ENCODE assay signal across 8 cellular contexts in genomic region chr19:35693835-35694599, GRCh38. TPM values are rescaled to one million over a fixed set of nuclear protein-coding genes. Genes with fewer than 3 reads are reported as not detected.
DNase-seq lines count a peak whose midpoint lies in the region; ATAC-seq lines count a peak whose summit lies in the region.

No MANE protein-coding gene starts in this region.

- no peaks in the 10 kb centered on the region for H3K4me1 ChIP-seq in CD4-positive, CD25-positive, alpha-beta regulatory T cell (ENCODE audit: control insufficient read depth, insufficient read depth, low read length, poor library complexity, severe bottlenecking)
- H3K4me1 ChIP-seq in mesenchymal stem cell (ENCODE audit: control insufficient read depth, insufficient read depth, low read depth, low read length) = no peaks in the 10 kb centered on the region

- no peaks in the 10 kb centered on the region for H3K79me1 ChIP-seq in mesenchymal stem cell (replicated peaks; ENCODE audit: low read length, poor library complexity, severe bottlenecking)

- H2BK5ac ChIP-seq in mesenchymal stem cell (ENCODE audit: low read depth, low read length, poor library complexity, severe bottlenecking) = no peak overlapping the region

- H3K27ac Mint-ChIP-seq in CD4-positive, CD25-positive, alpha-beta regulatory T cell = peak overlapping the region in 2 of 3 donors; percentile 15 to 45

- no peaks in the 10 kb centered on the region for H3K36me3 Mint-ChIP-seq in CD4-positive, CD25-positive, alpha-beta regulatory T cell

- no peaks in the 10 kb centered on the region for H3K4me1 Mint-ChIP-seq in CD4-positive, CD25-positive, alpha-beta regulatory T cell

- no peaks in the 10 kb centered on the region for H3K9me3 ChIP-seq in CD4-positive, CD25-positive, alpha-beta regulatory T cell (ENCODE audit: control insufficient read depth in 2 of 2, low read length in 2 of 2)
- H3K9me3 ChIP-seq in mesenchymal stem cell (ENCODE audit: control insufficient read depth, low read length) = no peaks in the 10 kb centered on the region

- H3K4me3 ChIP-seq in CD4-positive, CD25-positive, alpha-beta regulatory T cell (ENCODE audit: low read depth, low read length) = no peak overlapping the region
- no peak overlapping the region for H3K4me3 ChIP-seq in mesenchymal stem cell (ENCODE audit: insufficient read depth in 1 of 2, low read depth in 1 of 2, low read length in 2 of 2)

- no peak overlapping the region for H2BK12ac ChIP-seq in mesenchymal stem cell (ENCODE audit: low read length in 2 of 2)

- no peaks in the 10 kb centered on the region for H3K9me3 Mint-ChIP-seq in CD4-positive, CD25-positive, alpha-beta regulatory T cell

- no peak overlapping the region for H2BK120ac ChIP-seq in mesenchymal stem cell (ENCODE audit: low read depth, low read length)

- H2AK5ac ChIP-seq in mesenchymal stem cell (ENCODE audit: low read length, severe bottlenecking) = no peak overlapping the region

- H3K4me3 Mint-ChIP-seq in CD4-positive, CD25-positive, alpha-beta regulatory T cell = no peak overlapping the region

- ATAC-seq in CD4-positive, CD25-positive, alpha-beta regulatory T cell (ENCODE audit: low read depth in 2 of 2) = peak; percentile 100
- peak; percentile 86 for ATAC-seq in GM19452 (IDR thresholded peaks at IDR 0.05; ENCODE audit: unreplicated experiment)

- H3K36me3 ChIP-seq in CD4-positive, CD25-positive, alpha-beta regulatory T cell (ENCODE audit: control insufficient read depth, insufficient read depth, low read length) = no peaks in the 10 kb centered on the region
- no peaks in the 10 kb centered on the region for H3K36me3 ChIP-seq in mesenchymal stem cell (ENCODE audit: control insufficient read depth in 1 of 2, insufficient read depth in 2 of 2, low read depth in 1 of 2, low read length in 2 of 2)

- peak; percentile 83 to 92 (median 90) for DNase-seq in CD4-positive, CD25-positive, alpha-beta regulatory T cell
- peak; percentile 90 for DNase-seq in HPDE6-E6E7 (ENCODE audit: extremely low spot score)
- DNase-seq in NCI-H82 (lab: John Stamatoyannopoulos, UW) = peak; percentile 96
- DNase-seq in activated CD4-positive, alpha-beta T cell treated with anti-CD3 and anti-CD28 coated beads, Interleukin-2, amount 50 U/mL, for 4 hours = peak; percentile 89 to 91
- DNase-seq in ecto neural progenitor cell (ENCODE audit: low spot score) = peak; percentile 90
- peak; percentile 86 for DNase-seq in mesenchymal stem cell
- DNase-seq in stimulated activated CD8-positive, alpha-beta memory T cell treated with anti-CD3 and anti-CD28 coated beads, Interleukin-2, amount 100 ng/mL, for 48 hours (ENCODE audit: low read depth in 2 of 2) = peak; percentile 84 to 88

- H3K27me3 Mint-ChIP-seq in CD4-positive, CD25-positive, alpha-beta regulatory T cell = no peaks in the 10 kb centered on the region

- no peak overlapping the region for H3K14ac ChIP-seq in mesenchymal stem cell (ENCODE audit: low read length in 2 of 2)

- no peak overlapping the region for H3K18ac ChIP-seq in mesenchymal stem cell (ENCODE audit: low read depth in 1 of 2, low read length in 2 of 2)

- WGBS in mesenchymal stem cell = 34% methylated on average over 8 of the region's 8 CpGs

- no peak overlapping the region for H4K91ac ChIP-seq in mesenchymal stem cell (ENCODE audit: low read length)

- H3K4ac ChIP-seq in mesenchymal stem cell (ENCODE audit: low read depth in 1 of 2, low read length in 2 of 2) = no peak overlapping the region

- H3K23ac ChIP-seq in mesenchymal stem cell (ENCODE audit: low read length in 2 of 2) = no peak overlapping the region

- H3K27me3 ChIP-seq in CD4-positive, CD25-positive, alpha-beta regulatory T cell (ENCODE audit: control insufficient read depth, insufficient read depth, low read length) = no peaks in the 10 kb centered on the region
- peaks cover 3 to 9% of the 10 kb centered on the region in 2 experiments for H3K27me3 ChIP-seq in mesenchymal stem cell (ENCODE audit: control insufficient read depth in 1 of 2, insufficient read depth in 1 of 2, low read length in 2 of 2)

- no peak overlapping the region for H2BK15ac ChIP-seq in mesenchymal stem cell (ENCODE audit: low read depth, poor library complexity, severe bottlenecking)

- no peak overlapping the region for H3K9ac ChIP-seq in mesenchymal stem cell (ENCODE audit: low read length)

- no peak overlapping the region for H3K4me2 ChIP-seq in mesenchymal stem cell (ENCODE audit: low read length, poor library complexity, severe bottlenecking)

- no peak overlapping the region for H2AFZ ChIP-seq in mesenchymal stem cell (ENCODE audit: low read depth, low read length)

- H4K8ac ChIP-seq in mesenchymal stem cell (ENCODE audit: low read length) = no peak overlapping the region

- H3K27ac ChIP-seq in CD4-positive, CD25-positive, alpha-beta regulatory T cell (ENCODE audit: insufficient read depth, low read length, poor library complexity, severe bottlenecking) = peak overlapping the region; percentile 55
- H3K27ac ChIP-seq in mesenchymal stem cell (ENCODE audit: low read length, poor library complexity, severe bottlenecking) = no peak overlapping the region

RNA-seq across cellular contexts. Expression of gene ZBTB32, which starts 10.3 kb away (rescaled TPM):
- total RNA-seq in CD4-positive, CD25-positive, alpha-beta regulatory T cell = 42.0 TPM
- 1 to 10 TPM; 3.1 to 5.3 (median 4.6) TPM for polyA plus RNA-seq in CD4-positive, CD25-positive, alpha-beta regulatory T cell
- polyA plus RNA-seq in mesenchymal stem cell (2013, experiment 1 of 2) = not detected
- polyA plus RNA-seq in mesenchymal stem cell (2013, experiment 2 of 2) = not detected

RNA-seq across cellular contexts. Expression of gene KMT2B, which starts 23.8 kb away (rescaled TPM):
- 73.0 TPM for total RNA-seq in CD4-positive, CD25-positive, alpha-beta regulatory T cell
- 1 to 10 TPM in 1 of 4 donors, under 1 TPM in 3; 0.45 to 1.1 (median 0.68) TPM for polyA plus RNA-seq in CD4-positive, CD25-positive, alpha-beta regulatory T cell
- 12.9 TPM for polyA plus RNA-seq in mesenchymal stem cell (2013, experiment 1 of 2)
- polyA plus RNA-seq in mesenchymal stem cell (2013, experiment 2 of 2) = 12.4 TPM

RNA-seq across cellular contexts. Expression of gene UPK1A, which starts 27.7 kb away (rescaled TPM):
- total RNA-seq in CD4-positive, CD25-positive, alpha-beta regulatory T cell = not detected
- not detected for polyA plus RNA-seq in CD4-positive, CD25-positive, alpha-beta regulatory T cell
- 0.03 TPM for polyA plus RNA-seq in mesenchymal stem cell (2013, experiment 1 of 2)
- 0.05 TPM for polyA plus RNA-seq in mesenchymal stem cell (2013, experiment 2 of 2)

RNA-seq across cellular contexts. Expression of gene COX6B1, which starts 45.9 kb away (rescaled TPM):
- 249 TPM for total RNA-seq in CD4-positive, CD25-positive, alpha-beta regulatory T cell
- polyA plus RNA-seq in CD4-positive, CD25-positive, alpha-beta regulatory T cell = 100 to 1,000 TPM; 854 to 919 (median 912) TPM
- 690 TPM for polyA plus RNA-seq in mesenchymal stem cell (2013, experiment 1 of 2)
- 727 TPM for polyA plus RNA-seq in mesenchymal stem cell (2013, experiment 2 of 2)

RNA-seq across cellular contexts. Expression of gene IGFLR1, which starts 48.2 kb away (rescaled TPM):
- total RNA-seq in CD4-positive, CD25-positive, alpha-beta regulatory T cell = 80.5 TPM
- polyA plus RNA-seq in CD4-positive, CD25-positive, alpha-beta regulatory T cell = 100 to 1,000 TPM; 109 to 151 (median 125) TPM
- 3.2 TPM for polyA plus RNA-seq in mesenchymal stem cell (2013, experiment 1 of 2)
- 2.5 TPM for polyA plus RNA-seq in mesenchymal stem cell (2013, experiment 2 of 2)
